In the genomic region with DNA sequence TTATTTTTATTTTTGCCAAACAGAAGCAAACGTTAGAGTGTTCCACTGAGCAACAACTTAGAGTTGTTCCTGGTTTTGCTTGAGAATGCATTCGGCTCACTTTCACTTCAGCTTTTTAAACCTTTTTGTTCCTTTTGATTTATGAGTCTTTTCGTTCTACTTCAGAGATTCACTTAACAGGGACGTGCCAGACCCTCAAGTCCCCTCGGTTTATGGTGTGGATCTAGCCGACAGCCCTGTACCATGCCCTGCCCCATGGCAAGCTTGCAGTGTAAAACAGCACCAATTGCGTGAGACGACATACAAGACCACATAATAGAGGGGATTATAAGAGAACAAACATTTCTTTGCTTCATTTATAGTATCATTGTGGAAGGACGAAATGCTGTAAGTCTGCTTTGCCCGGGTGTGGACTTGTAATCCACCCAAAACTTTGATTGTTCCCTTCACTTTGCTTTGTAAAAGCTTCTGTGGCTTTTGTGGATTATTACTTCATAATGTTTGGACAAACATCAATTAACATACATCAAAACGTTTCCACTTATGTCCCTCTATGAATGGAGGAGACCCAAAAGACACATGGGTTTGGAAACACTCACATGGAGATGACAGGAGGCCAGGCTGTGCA, we compare ENCODE assay signal across 1 cellular context.
TF ChIP-seq lines count a peak whose summit lies in the region.

No MANE protein-coding gene starts in this region.

TF ChIP-seq in H1, 55 proteins besides CTCF, POLR2A, EP300 and RAD21 (continued from another document):
- TF ChIP-seq, protein P1, sequence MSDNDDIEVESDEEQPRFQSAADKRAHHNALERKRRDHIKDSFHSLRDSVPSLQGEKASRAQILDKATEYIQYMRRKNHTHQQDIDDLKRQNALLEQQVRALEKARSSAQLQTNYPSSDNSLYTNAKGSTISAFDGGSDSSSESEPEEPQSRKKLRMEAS (IDR thresholded peaks at IDR 0.05): no peak
- TF ChIP-seq SIX5 (IDR thresholded peaks at IDR 0.05; ENCODE audit: low read depth, low read length): no peak
- no peak for TF ChIP-seq CHD1 (IDR thresholded peaks at IDR 0.05; ENCODE audit: low read depth, low read length)
- no peak for TF ChIP-seq TBP (IDR thresholded peaks at IDR 0.05; ENCODE audit: low read depth, low read length)
- no peak for TF ChIP-seq BACH1 (IDR thresholded peaks at IDR 0.05; ENCODE audit: low read length)
- TF ChIP-seq GTF2F1 (IDR thresholded peaks at IDR 0.05; ENCODE audit: borderline replicate concordance, low read depth, low read length): no peak
- no peak for TF ChIP-seq ZNF274 (IDR thresholded peaks at IDR 0.05; ENCODE audit: borderline replicate concordance, extremely low read depth, low read length)
- TF ChIP-seq RNF2 (IDR thresholded peaks at IDR 0.05; ENCODE audit: borderline replicate concordance, low read depth, low read length, missing control alignments, poor library complexity, severe bottlenecking): no peak
